In the genomic region with DNA sequence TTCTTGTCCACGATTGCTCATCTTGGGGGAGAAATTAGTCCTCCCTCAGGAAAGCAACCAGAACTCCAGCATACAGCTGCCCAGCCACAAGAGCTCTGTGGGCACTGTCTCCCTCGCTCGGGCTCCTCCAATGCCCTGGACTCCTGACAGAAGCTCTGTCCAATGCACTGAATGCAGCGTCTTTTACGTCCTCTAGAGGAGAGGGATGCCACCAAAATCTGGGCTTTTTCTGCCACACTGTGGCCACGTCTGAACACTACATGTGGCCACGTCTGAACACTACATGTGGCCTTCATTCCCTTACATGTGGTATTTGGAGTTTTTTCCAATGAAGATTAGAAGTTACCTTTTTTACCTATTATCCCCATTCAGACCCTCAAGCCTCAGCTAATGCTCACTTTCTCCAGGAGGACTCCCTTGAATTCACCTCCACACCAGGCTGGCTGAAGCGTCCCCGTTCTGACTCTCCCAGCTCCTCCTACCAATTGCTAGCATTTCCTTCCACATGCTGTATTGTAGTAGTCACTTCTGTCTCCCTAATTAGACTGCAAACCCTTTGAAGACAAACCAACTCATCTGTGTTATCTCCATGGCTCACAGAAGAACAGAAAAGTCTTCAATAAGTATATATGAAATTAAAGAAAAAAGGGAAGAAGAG, we compare ENCODE assay signal across 9 cellular contexts.
DNase-seq lines count a peak whose midpoint lies in the region; ATAC-seq, FAIRE-seq and TF ChIP-seq lines count a peak whose summit lies in the region.
"Had no signal": no experiment of that assay in that cellular context is flagged by ENCODE, and none has a peak within 500 bp of the region (broad histone marks: within the 10 kb centered on the region; RNA-seq: fewer than 3 reads in every experiment).

No MANE protein-coding gene starts in this region.

- H2AFZ ChIP-seq in ACC112 (ENCODE audit: low read length, unreplicated experiment) (peak overlapping the region; percentile 61), astrocyte (ENCODE audit: low read depth, low read length) (peak overlapping the region; percentile 33)

- H3K27me3 ChIP-seq in ACC112 (ENCODE audit: insufficient read depth, low read length) (peaks cover 32% of the 10 kb centered on the region), astrocyte (ENCODE audit: insufficient read depth, low read length) (peaks cover 5% of the 10 kb centered on the region), skeletal muscle satellite cell (ENCODE audit: control insufficient read depth, insufficient read depth, low read length) (peaks cover 38% of the 10 kb centered on the region)

- no peak overlapping the region for H3K27ac Mint-ChIP-seq in astrocyte (ENCODE audit: unreplicated experiment)
- H3K27ac Mint-ChIP-seq: natural killer cell treated with Interleukin-12 subunit alpha and Interleukin-12 subunit beta and Interleukin-15 and Interleukin-18, amount 100 ng/mL, for 72 hours had no signal

- H3K79me2 ChIP-seq in ACC112 (ENCODE audit: control insufficient read depth, insufficient read depth, low read length, unreplicated experiment), result no peaks in the 10 kb centered on the region
- H3K79me2 ChIP-seq in astrocyte (ENCODE audit: insufficient read depth, low read length), result no peaks in the 10 kb centered on the region

- H3K4me1 ChIP-seq in ACC112 (ENCODE audit: control insufficient read depth, insufficient read depth, low read length, unreplicated experiment), result peaks cover 4% of the 10 kb centered on the region
- no peaks in the 10 kb centered on the region for H3K4me1 ChIP-seq in astrocyte (ENCODE audit: insufficient read depth, low read length)
- H3K4me1 ChIP-seq in skeletal muscle satellite cell (ENCODE audit: control insufficient read depth, insufficient read depth, low read length), result peaks cover 3% of the 10 kb centered on the region

- TF ChIP-seq CTCF in GM13976 (IDR thresholded peaks at IDR 0.05; ENCODE audit: borderline replicate concordance, control extremely low read depth, extremely low read depth, insufficient read depth, missing control alignments) (peak; percentile 44), astrocyte (IDR thresholded peaks at IDR 0.05; ENCODE audit: insufficient read depth, low read depth, low read length) (peak; percentile 95)

- H3K9me3 Mint-ChIP-seq in astrocyte (ENCODE audit: unreplicated experiment), result no peaks in the 10 kb centered on the region
- H3K9me3 Mint-ChIP-seq: natural killer cell treated with Interleukin-12 subunit alpha and Interleukin-12 subunit beta and Interleukin-15 and Interleukin-18, amount 100 ng/mL, for 72 hours had no signal

- in situ Hi-C loops in GM13976 (cut with MboI; ENCODE audit: low sequenced_read_pairs, unreplicated experiment), result loop anchor here (10.0 kb wide), 1 partner anchor 460 kb away; no protein-coding TSS in a partner anchor

- H3K4me2 ChIP-seq in astrocyte (ENCODE audit: low read length) (peak overlapping the region; percentile 75), skeletal muscle satellite cell (ENCODE audit: low read length) (peak overlapping the region; percentile 70)

- no peaks in the 10 kb centered on the region for H3K36me3 Mint-ChIP-seq in astrocyte (ENCODE audit: low read depth, unreplicated experiment)
- H3K36me3 Mint-ChIP-seq: natural killer cell treated with Interleukin-12 subunit alpha and Interleukin-12 subunit beta and Interleukin-15 and Interleukin-18, amount 100 ng/mL, for 72 hours had no signal

- DNase-seq in GM13976 (ENCODE audit: low spot score) (peak; percentile 31), NCI-H446 (lab: John Stamatoyannopoulos, UW) (peak; percentile 75 to 93), astrocyte (ENCODE audit: low read depth) (peak; percentile 75), hepatic stellate cell (ENCODE audit: low spot score) (peak; percentile 64)
- DNase-seq in stimulated activated CD4-positive, alpha-beta T cell treated with anti-CD3 and anti-CD28 coated beads, Interleukin-4, amount 100 ng/mL, for 4 hours, result no peak

- H3K4me1 Mint-ChIP-seq in astrocyte (ENCODE audit: low read depth, unreplicated experiment), result peaks cover 3% of the 10 kb centered on the region

- H3K27ac ChIP-seq in ACC112 (ENCODE audit: low read depth, low read length) (no peak overlapping the region), astrocyte (ENCODE audit: low read depth, low read length) (no peak overlapping the region)

- H3K9ac ChIP-seq in astrocyte (ENCODE audit: low read length) (peak overlapping the region; percentile 24), skeletal muscle satellite cell (ENCODE audit: low read depth, low read length) (no peak overlapping the region)

- H3K36me3 ChIP-seq in ACC112 (ENCODE audit: insufficient read depth, low read length), result no peaks in the 10 kb centered on the region
- no peaks in the 10 kb centered on the region for H3K36me3 ChIP-seq in astrocyte (ENCODE audit: insufficient read depth, low read length)
- no peaks in the 10 kb centered on the region for H3K36me3 ChIP-seq in skeletal muscle satellite cell (ENCODE audit: insufficient read depth, low read length)

- peak overlapping the region; percentile 77 for H3K4me3 ChIP-seq in ACC112 (ENCODE audit: low read depth, low read length)
- H3K4me3 ChIP-seq in astrocyte (ENCODE audit: insufficient read depth, low read depth, low read length), result peak overlapping the region; percentile 32
- peak overlapping the region; percentile 43 for H3K4me3 ChIP-seq in skeletal muscle satellite cell (ENCODE audit: low read length)

- H3K4me3 Mint-ChIP-seq in astrocyte (ENCODE audit: unreplicated experiment), result no peak overlapping the region
- H3K4me3 Mint-ChIP-seq: natural killer cell treated with Interleukin-12 subunit alpha and Interleukin-12 subunit beta and Interleukin-15 and Interleukin-18, amount 100 ng/mL, for 72 hours had no signal

- H3K9me3 ChIP-seq in astrocyte (ENCODE audit: insufficient read depth, low read depth, low read length) (no peaks in the 10 kb centered on the region), skeletal muscle satellite cell (replicated peaks; ENCODE audit: low read length) (no peaks in the 10 kb centered on the region)

- ATAC-seq in HG03095 (IDR thresholded peaks at IDR 0.05; ENCODE audit: unreplicated experiment), result peak; percentile 60

- no peaks in the 10 kb centered on the region for H4K20me1 ChIP-seq in astrocyte (ENCODE audit: insufficient read depth, low read length)

- H3K27me3 Mint-ChIP-seq in astrocyte (ENCODE audit: low read depth, unreplicated experiment), result peaks cover 26% of the 10 kb centered on the region

- peak; percentile 20 for FAIRE-seq in astrocyte (lab: Jason Lieb, UNC)

Comparison
In these comparisons a context has a peak if more than half of its experiments do, and no peak if none do; other contexts are left out.
1. DNase-seq: peak in GM13976 (single experiment), NCI-H446 (2 of 2), astrocyte (single experiment) and hepatic stellate cell (single experiment); none in stimulated activated CD4-positive, alpha-beta T cell treated with anti-CD3 and anti-CD28 coated beads, Interleukin-4, amount 100 ng/mL, for 4 hours (0 of 2).
2. Peak in every context shown above with its lines, with median percentiles within 50 percentile points of each other: H3K4me3 ChIP-seq.